Comparison of ENCODE assay signal across 9 cellular contexts in the genomic region with DNA sequence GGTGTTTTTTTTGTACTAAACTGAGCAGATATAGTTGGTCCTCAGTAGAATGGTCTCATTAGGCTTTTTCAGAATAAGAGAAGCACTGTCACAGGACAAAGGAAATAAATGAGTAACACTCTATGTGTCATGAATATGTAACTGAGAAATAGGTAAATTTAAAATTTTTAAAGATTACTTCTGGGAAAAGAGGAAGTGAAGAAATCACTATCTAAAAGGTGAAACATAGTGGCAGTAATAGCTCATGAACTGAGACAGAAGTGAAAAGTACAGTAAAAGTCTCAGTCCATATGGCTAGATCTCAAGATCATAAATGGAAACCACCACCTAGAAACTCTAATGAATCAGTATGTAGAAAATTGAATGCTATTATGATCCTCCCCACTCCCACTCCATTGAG.
A peak's percentile ranks its signal among the peaks of the same experiment; 100 is the strongest.
DNase-seq lines count a peak whose midpoint lies in the region; ATAC-seq and TF ChIP-seq lines count a peak whose summit lies in the region.
"Had no signal": no experiment of that assay in that cellular context is flagged by ENCODE, and none has a peak within 500 bp of the region (broad histone marks: within the 10 kb centered on the region; RNA-seq: fewer than 3 reads in every experiment).

No MANE protein-coding gene starts in this region.

- no peak for TF ChIP-seq POLR2A in transverse colon (IDR thresholded peaks at IDR 0.05)

- H3K27ac ChIP-seq in transverse colon: no peak overlapping the region
- H3K27ac ChIP-seq: uterus had no signal

- in situ Hi-C loops in transverse colon (cut with MboI; ENCODE audit: low pct_ligation_motif_present in 1 of 4, low pct_unique_long_range_greater_than_20kb in 1 of 4, low sequenced_read_pairs in 3 of 4): loop anchor here (10.0 to 25.0 kb wide), 5 partner anchors 149 to 382 kb away; a partner anchor contains a TSS

- TF ChIP-seq CTCF in transverse colon (IDR thresholded peaks at IDR 0.05): no peak

- H3K9me3 ChIP-seq in transverse colon: no peaks in the 10 kb centered on the region
- H3K9me3 ChIP-seq: uterus had no signal

- CTCF ChIA-PET in activated naive CD4-positive, alpha-beta T cell treated with anti-CD3 and anti-CD28 coated beads for 36 hours (lab: Charles Lee): interaction anchor here (0.7 to 5.3 kb wide), 6 partner anchors 64 to 268 kb away, joined by 3 to 215 read pairs (median 3); a partner anchor contains a TSS

- peaks cover under 1% of the 10 kb centered on the region for H3K36me3 Mint-ChIP-seq in activated naive CD4-positive, alpha-beta T cell treated with anti-CD3 and anti-CD28 coated beads for 36 hours (ENCODE audit: low read depth)
- H3K36me3 Mint-ChIP-seq in stimulated activated memory B cell treated with anti-CD40 and anti-IgM and Interleukin-4, amounts not matched to agents 10 μg/mL and 1 μg/mL and 100 μg/mL, for 72 hours: no peaks in the 10 kb centered on the region

- H3K27me3 ChIP-seq in transverse colon: no peaks in the 10 kb centered on the region
- H3K27me3 ChIP-seq: uterus had no signal

- intact Hi-C loops in activated naive CD4-positive, alpha-beta T cell treated with anti-CD3 and anti-CD28 coated beads for 36 hours (cut with micrococcal nuclease): loop anchor here (1.0 to 2.0 kb wide), 3 partner anchors 65 to 511 kb away; a partner anchor contains a TSS
- intact Hi-C loops in transverse colon (cut with DNase I; ENCODE audit: low total_unique reads): loop anchor here (10.0 kb wide), 2 partner anchors 159 to 389 kb away; a partner anchor contains a TSS

- no peak for DNase-seq in activated naive CD4-positive, alpha-beta T cell treated with anti-CD3 and anti-CD28 coated beads for 36 hours
- no peak for DNase-seq in activated naive CD4-positive, alpha-beta T cell treated with Interleukin-2 at 50 U/mL for 16 hours
- DNase-seq in transverse colon (no peak), cerebellar nuclear complex (lab: John Stamatoyannopoulos, UW) (no peak)
- DNase-seq in activated CD4-positive, alpha-beta T cell treated with anti-CD3 and anti-CD28 coated beads, Interleukin-2, amount 50 U/mL, for 1 hour: no peak
- DNase-seq: uterus had no signal

- TF ChIP-seq EP300 in transverse colon (IDR thresholded peaks at IDR 0.05; ENCODE audit: low read depth): no peak

- peak overlapping the region; percentile 73 for H3K27ac Mint-ChIP-seq in activated naive CD4-positive, alpha-beta T cell treated with anti-CD3 and anti-CD28 coated beads for 36 hours
- peak overlapping the region; percentile 76 for H3K27ac Mint-ChIP-seq in stimulated activated memory B cell treated with anti-CD40 and anti-IgM and Interleukin-4, amounts not matched to agents 10 μg/mL and 1 μg/mL and 100 μg/mL, for 72 hours

- H3K4me3 ChIP-seq in transverse colon: no peak overlapping the region
- H3K4me3 ChIP-seq: uterus had no signal

- H3K4me1 Mint-ChIP-seq in activated naive CD4-positive, alpha-beta T cell treated with anti-CD3 and anti-CD28 coated beads for 36 hours (ENCODE audit: low read depth): peaks cover 25% of the 10 kb centered on the region
- peaks cover 17% of the 10 kb centered on the region for H3K4me1 Mint-ChIP-seq in stimulated activated memory B cell treated with anti-CD40 and anti-IgM and Interleukin-4, amounts not matched to agents 10 μg/mL and 1 μg/mL and 100 μg/mL, for 72 hours

- no peaks in the 10 kb centered on the region for H3K9me3 Mint-ChIP-seq in activated naive CD4-positive, alpha-beta T cell treated with anti-CD3 and anti-CD28 coated beads for 36 hours
- H3K9me3 Mint-ChIP-seq in stimulated activated memory B cell treated with anti-CD40 and anti-IgM and Interleukin-4, amounts not matched to agents 10 μg/mL and 1 μg/mL and 100 μg/mL, for 72 hours: no peaks in the 10 kb centered on the region

- no peak overlapping the region for H3K4me3 Mint-ChIP-seq in activated naive CD4-positive, alpha-beta T cell treated with anti-CD3 and anti-CD28 coated beads for 36 hours
- no peak overlapping the region for H3K4me3 Mint-ChIP-seq in stimulated activated memory B cell treated with anti-CD40 and anti-IgM and Interleukin-4, amounts not matched to agents 10 μg/mL and 1 μg/mL and 100 μg/mL, for 72 hours

- peak; percentile 88 for ATAC-seq in GM21825 (IDR thresholded peaks at IDR 0.05; ENCODE audit: unreplicated experiment)
- ATAC-seq in HG03457 (IDR thresholded peaks at IDR 0.05; ENCODE audit: unreplicated experiment): peak; percentile 71
- ATAC-seq in stimulated activated memory B cell treated with anti-CD40 and anti-IgM and Interleukin-4, amounts not matched to agents 10 μg/mL and 1 μg/mL and 100 μg/mL, for 72 hours: peak; percentile 91

- H3K36me3 ChIP-seq in transverse colon: peaks cover 0 to 3% (median 0%) of the 10 kb centered on the region in 4 donors
- H3K36me3 ChIP-seq: uterus had no signal

- H3K4me1 ChIP-seq in transverse colon: peaks cover 0 to 5% (median 2%) of the 10 kb centered on the region in 4 donors
- H3K4me1 ChIP-seq: uterus had no signal

- no peaks in the 10 kb centered on the region for H3K27me3 Mint-ChIP-seq in activated naive CD4-positive, alpha-beta T cell treated with anti-CD3 and anti-CD28 coated beads for 36 hours (ENCODE audit: low read depth)
- no peaks in the 10 kb centered on the region for H3K27me3 Mint-ChIP-seq in stimulated activated memory B cell treated with anti-CD40 and anti-IgM and Interleukin-4, amounts not matched to agents 10 μg/mL and 1 μg/mL and 100 μg/mL, for 72 hours
